In the genomic region with DNA sequence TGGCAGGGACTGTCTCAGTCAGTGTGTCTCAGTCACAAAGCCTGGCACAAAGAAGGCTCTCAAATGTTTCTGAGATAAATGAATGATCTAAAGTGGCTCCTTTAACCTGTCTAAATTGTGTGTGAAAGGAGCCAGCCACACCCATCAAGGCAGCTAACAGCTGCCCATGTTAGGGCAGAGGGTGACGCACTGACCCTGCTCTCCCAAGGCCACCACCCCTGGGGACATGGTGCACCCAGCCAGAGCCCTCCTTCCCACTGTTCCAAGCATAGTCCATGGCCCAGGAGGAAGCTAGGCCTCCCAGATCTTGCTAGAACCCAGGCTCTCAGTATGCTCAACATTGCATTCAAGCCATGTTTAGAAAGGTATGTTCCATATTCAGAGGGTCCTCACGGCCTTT, we compare ENCODE assay signal across 21 cellular contexts.
"Had no signal": no experiment of that assay in that cellular context is flagged by ENCODE, and none has a peak within 500 bp of the region (broad histone marks: within the 10 kb centered on the region; RNA-seq: fewer than 3 reads in every experiment).

No MANE protein-coding gene starts in this region.

- H3K36me3 ChIP-seq: SJSA1 had no signal

- H3K27me3 ChIP-seq: SJSA1 had no signal

- DNase-seq: Kasumi-1, MV-4-11, NCI-H1048, NCI-H1105, NCI-H1417, NCI-H1436 treated with DMSO at 0.1 percent for 48 hours, NCI-H1694, NCI-H187 treated with DMSO at 0.1 percent for 48 hours, NCI-H2029 treated with DMSO at 0.1 percent for 48 hours, NCI-H2171 treated with DMSO at 0.1 percent for 48 hours, NCI-H2227 treated with DMSO at 0.1 percent for 48 hours, NCI-H524, NCI-H526 treated with DMSO at 0.1 percent for 48 hours, Right ventricle myocardium superior, RPMI8226, SIG-M5 had no signal

- ATAC-seq: K562 had no signal

- H3K9ac ChIP-seq: KMS-11 had no signal

- FAIRE-seq: K562, RCC 7860 had no signal

- H3K9me3 ChIP-seq: SJSA1 had no signal

- H3K27ac ChIP-seq: KMS-11, SJSA1, SK-N-MC had no signal

- H3K4me2 ChIP-seq: KMS-11 had no signal

- H3K4me3 ChIP-seq: K562, SJSA1, SK-N-MC had no signal
